8 cellular contexts compared by ENCODE assay signal in the genomic region with DNA sequence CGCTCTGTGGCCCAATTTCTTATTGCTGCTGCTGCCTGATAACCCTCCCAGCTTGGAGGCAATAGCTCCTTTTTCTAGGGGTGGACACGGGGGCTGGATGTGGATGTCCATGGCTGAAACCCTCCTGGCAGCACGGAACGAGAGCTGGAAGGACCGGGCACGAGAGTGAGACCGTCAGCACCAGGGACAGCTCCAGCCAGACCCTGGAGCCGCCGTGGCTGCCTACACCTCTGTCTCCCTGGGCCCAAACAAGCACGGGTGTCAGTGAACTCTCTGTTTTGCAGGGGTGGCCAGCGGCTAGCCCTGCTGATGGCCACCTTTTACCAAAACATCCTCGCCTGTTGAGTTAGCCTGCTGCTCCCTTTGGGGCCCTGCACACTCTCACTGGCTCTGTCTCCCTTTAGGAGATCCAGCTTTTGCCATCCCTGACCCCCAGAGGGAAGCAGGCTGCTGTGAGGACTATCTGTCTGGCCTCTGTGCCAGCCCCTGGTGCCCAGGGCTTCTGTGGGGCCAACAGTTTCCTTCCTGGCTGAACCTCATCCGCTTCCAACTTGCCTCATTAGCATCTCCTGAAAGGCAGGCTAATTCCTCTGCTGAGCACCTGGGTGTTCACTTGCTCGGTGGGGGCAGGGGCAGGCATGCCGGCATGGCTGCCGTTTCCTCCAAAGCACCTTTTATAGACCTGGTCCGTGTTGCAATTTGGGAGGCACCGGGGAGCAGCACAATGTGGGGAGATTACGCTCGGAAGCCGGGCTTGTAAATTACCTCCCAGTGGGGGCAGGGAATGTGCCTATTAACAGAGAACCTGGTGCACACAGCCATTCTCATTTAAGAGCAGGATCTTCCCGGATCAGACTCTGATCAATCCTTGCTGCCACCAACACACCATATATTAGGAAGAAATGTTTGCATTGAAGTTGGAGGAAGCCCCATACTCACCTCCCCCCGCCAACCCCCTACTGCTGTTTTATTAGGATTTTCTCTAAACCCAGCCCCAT.
DNase-seq lines count a peak whose midpoint lies in the region; ATAC-seq and TF ChIP-seq lines count a peak whose summit lies in the region.

No MANE protein-coding gene starts in this region.

- no peaks in the 10 kb centered on the region for H3K9me3 ChIP-seq in HEK293 (ENCODE audit: control insufficient read depth, insufficient read depth, low read depth, low read length)
- H3K9me3 ChIP-seq in neuronal stem cell (replicated peaks in 1 of 2; ENCODE audit: control insufficient read depth in 2 of 2, insufficient read depth in 1 of 2, low read depth in 1 of 2, low read length in 2 of 2): no peaks in the 10 kb centered on the region
- H3K9me3 ChIP-seq in tibial artery: no peaks in the 10 kb centered on the region

- WGBS in neuronal stem cell (ENCODE audit: extremely low coverage in 2 of 2, insufficient read length in 2 of 2, insufficient replicate concordance in 1 of 2), 2 donors: no CpG with 5 or more reads among the region's 23 CpGs

- H3K27ac ChIP-seq in HEK293 (ENCODE audit: extremely low read depth, low read depth, low read length) (no peak overlapping the region), neuronal stem cell (replicated peaks; ENCODE audit: low read length) (no peak overlapping the region), tibial artery (no peak overlapping the region)

- H3K27me3 ChIP-seq in neuronal stem cell (ENCODE audit: control insufficient read depth in 3 of 3, insufficient read depth in 3 of 3, low read depth in 1 of 3, low read length in 3 of 3) (peaks cover 0 to 80% (median 0%) of the 10 kb centered on the region in 3 experiments), tibial artery (peaks cover 0 to 84% of the 10 kb centered on the region in 2 donors)

- POLR2A ChIA-PET in HEK293 (lab: Yijun Ruan, JAX): interaction anchor here (1.0 to 1.2 kb wide), 2 partner anchors 13 to 199 kb away, joined by 3 read pairs; no protein-coding TSS in a partner anchor

- H2AFZ ChIP-seq in neuronal stem cell (ENCODE audit: low read length): no peak overlapping the region

- H3K4me2 ChIP-seq in neuronal stem cell (ENCODE audit: insufficient read depth, low read length, poor library complexity, severe bottlenecking): no peak overlapping the region

- H3K4me1 ChIP-seq in HEK293 (ENCODE audit: control insufficient read depth, insufficient read depth, low read length): no peaks in the 10 kb centered on the region
- peaks cover 0 to 25% of the 10 kb centered on the region in 2 donors for H3K4me1 ChIP-seq in neuronal stem cell (ENCODE audit: control insufficient read depth in 2 of 2, insufficient read depth in 1 of 2, low read depth in 1 of 2, low read length in 2 of 2)
- no peaks in the 10 kb centered on the region for H3K4me1 ChIP-seq in tibial artery

- no peak overlapping the region for H3K18ac ChIP-seq in neuronal stem cell (ENCODE audit: low read length)

- no peaks in the 10 kb centered on the region for H3K36me3 ChIP-seq in HEK293 (ENCODE audit: control insufficient read depth in 2 of 2, insufficient read depth in 1 of 2, low read length in 2 of 2)
- no peaks in the 10 kb centered on the region for H3K36me3 ChIP-seq in neuronal stem cell (replicated peaks in 1 of 2; ENCODE audit: control insufficient read depth in 2 of 2, insufficient read depth in 2 of 2, low read length in 2 of 2)
- H3K36me3 ChIP-seq in tibial artery: no peaks in the 10 kb centered on the region

- H2BK15ac ChIP-seq in neuronal stem cell (ENCODE audit: low read length): no peak overlapping the region

- H2BK120ac ChIP-seq in neuronal stem cell (ENCODE audit: low read depth, low read length): no peak overlapping the region

- CTCF ChIA-PET in HEK293 (lab: Yijun Ruan, JAX): interaction anchor here (0.6 to 3.4 kb wide), 6 partner anchors 11 to 209 kb away, joined by 3 to 43 read pairs (median 4); no protein-coding TSS in a partner anchor

- H3K79me1 ChIP-seq in neuronal stem cell (ENCODE audit: low read depth, low read length): peaks cover 2% of the 10 kb centered on the region

- intact Hi-C loops in tibial artery (cut with DNase I; ENCODE audit: low total_unique reads): no loop called here

- no peak overlapping the region for H4K91ac ChIP-seq in neuronal stem cell (ENCODE audit: low read depth, low read length, poor library complexity)

- TF ChIP-seq CTCF in HEK293 (tag by site-specific recombination; IDR thresholded peaks at IDR 0.05) (no peak), tibial artery (IDR thresholded peaks at IDR 0.05) (no peak), omental fat pad (IDR thresholded peaks at IDR 0.05) (no peak)

- no peak overlapping the region for H3K4me3 ChIP-seq in HEK293 (ENCODE audit: low read depth, low read length)
- peak overlapping the region in 1 of 2 donors; percentile 2 for H3K4me3 ChIP-seq in neuronal stem cell (ENCODE audit: low read length in 2 of 2)
- no peak overlapping the region for H3K4me3 ChIP-seq in tibial artery

- H4K8ac ChIP-seq in neuronal stem cell (ENCODE audit: low read depth, low read length): no peak overlapping the region

- H2BK12ac ChIP-seq in neuronal stem cell (ENCODE audit: low read length): no peak overlapping the region

- H2BK5ac ChIP-seq in neuronal stem cell (ENCODE audit: low read length): no peak overlapping the region

- DNase-seq in OCI-M1 (lab: John Stamatoyannopoulos, UW): peak; percentile 37
- DNase-seq in dermis blood vessel endothelial cell: peak; percentile 58
- DNase-seq in neuronal stem cell (ENCODE audit: low spot score): peak; percentile 80
- no peak for DNase-seq in GF-D8 (lab: John Stamatoyannopoulos, UW)
- no peak for DNase-seq in tibial artery
- DNase-seq in omental fat pad (ENCODE audit: low spot score): no peak

- no peak overlapping the region for H2AK5ac ChIP-seq in neuronal stem cell (ENCODE audit: low read depth, low read length)

- no peak overlapping the region for H3K4ac ChIP-seq in neuronal stem cell (ENCODE audit: low read length)

- H3K23ac ChIP-seq in neuronal stem cell (ENCODE audit: low read depth, low read length, poor library complexity): peak overlapping the region; percentile 20

- H3K9ac ChIP-seq in neuronal stem cell (ENCODE audit: low read depth, low read length, poor library complexity): no peak overlapping the region

- no peak overlapping the region for H3K14ac ChIP-seq in neuronal stem cell (ENCODE audit: low read length)

- ATAC-seq in HG02678 (IDR thresholded peaks at IDR 0.05; ENCODE audit: unreplicated experiment): no peak
- ATAC-seq in omental fat pad (ENCODE audit: low FRiP score): no peak

TF ChIP-seq in HEK293, 187 proteins besides CTCF, POLR2A, EP300 and RAD21 (continues in another document):
- TF ChIP-seq ZNF114 (tag by site-specific recombination; IDR thresholded peaks at IDR 0.05) (no peak), ZNF501 (tag by site-specific recombination; IDR thresholded peaks at IDR 0.05) (no peak), SETDB1 (IDR thresholded peaks at IDR 0.05; ENCODE audit: insufficient read length, low read length) (no peak)
- TF ChIP-seq, protein P1, sequence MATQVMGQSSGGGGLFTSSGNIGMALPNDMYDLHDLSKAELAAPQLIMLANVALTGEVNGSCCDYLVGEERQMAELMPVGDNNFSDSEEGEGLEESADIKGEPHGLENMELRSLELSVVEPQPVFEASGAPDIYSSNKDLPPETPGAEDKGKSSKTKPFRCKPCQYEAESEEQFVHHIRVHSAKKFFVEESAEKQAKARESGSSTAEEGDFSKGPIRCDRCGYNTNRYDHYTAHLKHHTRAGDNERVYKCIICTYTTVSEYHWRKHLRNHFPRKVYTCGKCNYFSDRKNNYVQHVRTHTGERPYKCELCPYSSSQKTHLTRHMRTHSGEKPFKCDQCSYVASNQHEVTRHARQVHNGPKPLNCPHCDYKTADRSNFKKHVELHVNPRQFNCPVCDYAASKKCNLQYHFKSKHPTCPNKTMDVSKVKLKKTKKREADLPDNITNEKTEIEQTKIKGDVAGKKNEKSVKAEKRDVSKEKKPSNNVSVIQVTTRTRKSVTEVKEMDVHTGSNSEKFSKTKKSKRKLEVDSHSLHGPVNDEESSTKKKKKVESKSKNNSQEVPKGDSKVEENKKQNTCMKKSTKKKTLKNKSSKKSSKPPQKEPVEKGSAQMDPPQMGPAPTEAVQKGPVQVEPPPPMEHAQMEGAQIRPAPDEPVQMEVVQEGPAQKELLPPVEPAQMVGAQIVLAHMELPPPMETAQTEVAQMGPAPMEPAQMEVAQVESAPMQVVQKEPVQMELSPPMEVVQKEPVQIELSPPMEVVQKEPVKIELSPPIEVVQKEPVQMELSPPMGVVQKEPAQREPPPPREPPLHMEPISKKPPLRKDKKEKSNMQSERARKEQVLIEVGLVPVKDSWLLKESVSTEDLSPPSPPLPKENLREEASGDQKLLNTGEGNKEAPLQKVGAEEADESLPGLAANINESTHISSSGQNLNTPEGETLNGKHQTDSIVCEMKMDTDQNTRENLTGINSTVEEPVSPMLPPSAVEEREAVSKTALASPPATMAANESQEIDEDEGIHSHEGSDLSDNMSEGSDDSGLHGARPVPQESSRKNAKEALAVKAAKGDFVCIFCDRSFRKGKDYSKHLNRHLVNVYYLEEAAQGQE (tag by site-specific recombination; IDR thresholded peaks at IDR 0.05): peak; percentile 98
- TF ChIP-seq, protein P2, sequence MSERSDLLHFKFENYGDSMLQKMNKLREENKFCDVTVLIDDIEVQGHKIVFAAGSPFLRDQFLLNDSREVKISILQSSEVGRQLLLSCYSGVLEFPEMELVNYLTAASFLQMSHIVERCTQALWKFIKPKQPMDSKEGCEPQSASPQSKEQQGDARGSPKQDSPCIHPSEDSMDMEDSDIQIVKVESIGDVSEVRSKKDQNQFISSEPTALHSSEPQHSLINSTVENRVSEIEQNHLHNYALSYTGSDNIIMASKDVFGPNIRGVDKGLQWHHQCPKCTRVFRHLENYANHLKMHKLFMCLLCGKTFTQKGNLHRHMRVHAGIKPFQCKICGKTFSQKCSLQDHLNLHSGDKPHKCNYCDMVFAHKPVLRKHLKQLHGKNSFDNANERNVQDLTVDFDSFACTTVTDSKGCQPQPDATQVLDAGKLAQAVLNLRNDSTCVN (tag by site-specific recombination; optimal IDR thresholded peaks at IDR 0.05): peak; percentile 12
- TF ChIP-seq, protein P3, sequence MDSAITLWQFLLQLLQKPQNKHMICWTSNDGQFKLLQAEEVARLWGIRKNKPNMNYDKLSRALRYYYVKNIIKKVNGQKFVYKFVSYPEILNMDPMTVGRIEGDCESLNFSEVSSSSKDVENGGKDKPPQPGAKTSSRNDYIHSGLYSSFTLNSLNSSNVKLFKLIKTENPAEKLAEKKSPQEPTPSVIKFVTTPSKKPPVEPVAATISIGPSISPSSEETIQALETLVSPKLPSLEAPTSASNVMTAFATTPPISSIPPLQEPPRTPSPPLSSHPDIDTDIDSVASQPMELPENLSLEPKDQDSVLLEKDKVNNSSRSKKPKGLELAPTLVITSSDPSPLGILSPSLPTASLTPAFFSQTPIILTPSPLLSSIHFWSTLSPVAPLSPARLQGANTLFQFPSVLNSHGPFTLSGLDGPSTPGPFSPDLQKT (IDR thresholded peaks at IDR 0.05; ENCODE audit: borderline replicate concordance, low read depth, low read length): no peak

Comparison
In these comparisons a context has a peak if more than half of its experiments do, and no peak if none do; other contexts are left out.
1. DNase-seq: peak in OCI-M1 (single experiment), dermis blood vessel endothelial cell (single experiment) and neuronal stem cell (single experiment); none in GF-D8 (single experiment), tibial artery (0 of 2) and omental fat pad (single experiment).